10 cellular contexts compared by ENCODE assay signal in genomic region chrX:54087661-54088060, GRCh38.
"Had no signal": no experiment of that assay in that cellular context is flagged by ENCODE, and none has a peak within 500 bp of the region (broad histone marks: within the 10 kb centered on the region; RNA-seq: fewer than 3 reads in every experiment).

No MANE protein-coding gene starts in this region.

- H3K4me3 ChIP-seq: adrenal gland, sigmoid colon, spleen had no signal

- ATAC-seq: activated naive CD4-positive, alpha-beta T cell treated with anti-CD3 and anti-CD28 coated beads, Interleukin-2, amount 50 U/mL, for 72 hours; stimulated activated naive B cell treated with anti-CD40 and anti-IgM and Interleukin-4, amounts not matched to agents 10 μg/mL and 1 μg/mL and 100 μg/mL, for 72 hours had no signal

- DNase-seq: activated CD4-positive, alpha-beta T cell treated with anti-CD3 and anti-CD28 coated beads for 1 hour; activated gamma-delta T cell; effector CD4-positive, alpha-beta T cell; immature natural killer cell; nucleus accumbens; sigmoid colon; spleen; stimulated activated naive B cell treated with anti-CD40 and anti-IgM and Interleukin-4, amounts not matched to agents 10 μg/mL and 1 μg/mL and 100 μg/mL, for 72 hours had no signal

- H3K4me1 ChIP-seq: adrenal gland, sigmoid colon, spleen had no signal

- H3K9me3 ChIP-seq: adrenal gland, sigmoid colon, spleen had no signal

- H3K27ac ChIP-seq: adrenal gland, sigmoid colon, spleen had no signal

- H3K27me3 ChIP-seq: sigmoid colon, spleen had no signal
